Comparison of ENCODE assay signal across 8 cellular contexts in the genomic region with DNA sequence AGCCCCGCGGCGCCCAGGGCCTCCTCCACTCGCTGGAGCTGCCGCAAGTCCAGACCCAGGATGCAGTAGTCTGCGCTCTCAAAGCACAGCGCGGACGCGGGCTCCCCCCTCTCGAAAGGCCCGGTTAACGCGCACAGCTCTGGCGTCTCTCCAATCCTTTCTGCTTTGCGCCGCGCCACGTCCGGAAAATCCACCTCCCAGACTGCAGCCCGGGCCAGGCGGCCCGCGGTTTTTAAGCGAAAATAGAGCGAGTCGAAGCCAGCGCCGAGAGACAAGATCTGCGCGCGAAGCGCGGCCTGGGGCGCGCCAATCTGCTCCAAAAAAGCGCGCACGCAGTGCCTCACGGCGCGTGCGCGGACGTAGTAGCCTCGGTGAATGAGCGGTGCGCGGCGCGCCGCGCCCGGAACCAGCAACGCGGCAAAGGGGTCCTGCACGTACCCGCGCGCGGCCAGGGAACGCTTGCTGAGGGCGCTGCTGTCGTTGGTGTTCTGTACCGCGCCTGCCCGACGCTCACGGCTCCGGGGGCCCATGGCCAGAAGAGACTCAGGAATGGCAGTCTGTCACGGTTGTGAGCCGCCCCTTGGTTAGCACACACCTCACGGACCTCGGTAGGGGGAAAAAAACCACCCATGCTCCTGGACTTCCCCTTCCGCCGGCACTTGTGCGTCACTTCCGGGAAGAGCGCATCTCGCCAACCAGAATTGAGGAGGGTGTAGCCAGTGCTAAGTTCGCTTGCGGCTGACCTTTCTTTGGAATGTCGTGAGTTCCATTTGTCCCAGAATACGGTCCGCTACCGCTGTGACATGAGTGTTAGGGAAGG. TPM values are rescaled to one million over a fixed set of nuclear protein-coding genes. Genes with fewer than 3 reads are reported as not detected.
DNase-seq lines count a peak whose midpoint lies in the region; ATAC-seq, FAIRE-seq and TF ChIP-seq lines count a peak whose summit lies in the region.

A gene with protein sequence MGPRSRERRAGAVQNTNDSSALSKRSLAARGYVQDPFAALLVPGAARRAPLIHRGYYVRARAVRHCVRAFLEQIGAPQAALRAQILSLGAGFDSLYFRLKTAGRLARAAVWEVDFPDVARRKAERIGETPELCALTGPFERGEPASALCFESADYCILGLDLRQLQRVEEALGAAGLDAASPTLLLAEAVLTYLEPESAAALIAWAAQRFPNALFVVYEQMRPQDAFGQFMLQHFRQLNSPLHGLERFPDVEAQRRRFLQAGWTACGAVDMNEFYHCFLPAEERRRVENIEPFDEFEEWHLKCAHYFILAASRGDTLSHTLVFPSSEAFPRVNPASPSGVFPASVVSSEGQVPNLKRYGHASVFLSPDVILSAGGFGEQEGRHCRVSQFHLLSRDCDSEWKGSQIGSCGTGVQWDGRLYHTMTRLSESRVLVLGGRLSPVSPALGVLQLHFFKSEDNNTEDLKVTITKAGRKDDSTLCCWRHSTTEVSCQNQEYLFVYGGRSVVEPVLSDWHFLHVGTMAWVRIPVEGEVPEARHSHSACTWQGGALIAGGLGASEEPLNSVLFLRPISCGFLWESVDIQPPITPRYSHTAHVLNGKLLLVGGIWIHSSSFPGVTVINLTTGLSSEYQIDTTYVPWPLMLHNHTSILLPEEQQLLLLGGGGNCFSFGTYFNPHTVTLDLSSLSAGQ (minus strand): TSS at position 614 of the 820 bp plus-strand sequence. CDS start 84 bp downstream, at position 530.

- TF ChIP-seq POLR2A in GM12891 (IDR thresholded peaks at IDR 0.05; ENCODE audit: low read depth, low read length) (peak; percentile 93), adrenal gland (IDR thresholded peaks at IDR 0.05) (peak; percentile 61 to 76), heart left ventricle (IDR thresholded peaks at IDR 0.05) (peak in 1 of 2 donors; percentile 80)

- peak within 1 kb of the TSS; percentile 98 for H3K27ac Mint-ChIP-seq in type B pancreatic cell

- H3K27me3 Mint-ChIP-seq in type B pancreatic cell = peaks cover 3% of the 10 kb centered on the region

- peak; percentile 73 for DNase-seq in GM12891 (ENCODE audit: insufficient read length, low spot score)
- DNase-seq in NCI-H146 treated with DMSO at 0.1 percent for 48 hours (lab: John Stamatoyannopoulos, UW; ENCODE audit: unreplicated experiment) = peak; percentile 70
- peak; percentile 87 to 96 (median 92) for DNase-seq in adrenal gland
- peak; percentile 94 to 96 (median 95) for DNase-seq in heart left ventricle
- peak; percentile 97 for DNase-seq in pons (ENCODE audit: low spot score)
- DNase-seq in type B pancreatic cell (ENCODE audit: extremely low spot score, unreplicated experiment) = peak; percentile 89

- H3K36me3 ChIP-seq in adrenal gland (replicated peaks in 1 of 2) (no peaks in the 10 kb centered on the region), heart left ventricle (peaks cover 0 to 28% (median 9%) of the 10 kb centered on the region in 9 donors)

- H3K36me3 Mint-ChIP-seq in type B pancreatic cell = peaks cover 12% of the 10 kb centered on the region

- intact Hi-C loops in T-helper 1 cell treated with Interleukin-12 subunit alpha and Interleukin-12 subunit beta and Interleukin-4 antibody, amounts not matched to agents 30 ng/mL and 1 ng/mL, for 36 hours (cut with micrococcal nuclease) = loop anchor here (1.0 to 5.0 kb wide), 11 partner anchors 41 to 1359 kb away; partner anchors contain the start of genes CCNDBP1, MFAP1, PDIA3 and STARD9
- intact Hi-C loops in adrenal gland (cut with DNase I) = no loop called here
- intact Hi-C loops in heart left ventricle (cut with DNase I) = no loop called here

- H3K27ac ChIP-seq in adrenal gland = peak within 1 kb of the TSS; percentile 56 to 95 (median 92)
- H3K27ac ChIP-seq in heart left ventricle = peak within 1 kb of the TSS; percentile 40 to 97 (median 94)

- no peaks in the 10 kb centered on the region for H3K9me3 Mint-ChIP-seq in type B pancreatic cell

- FAIRE-seq in GM12891 (lab: Jason Lieb, UNC) = peak; percentile 99

- H3K4me1 ChIP-seq in adrenal gland (replicated peaks in 1 of 2) (peaks cover 10 to 24% of the 10 kb centered on the region in 2 donors), heart left ventricle (peaks cover 10 to 46% (median 27%) of the 10 kb centered on the region in 12 donors)

- peak within 1 kb of the TSS; percentile 2 to 80 (median 38) for H3K4me3 ChIP-seq in adrenal gland
- peak within 1 kb of the TSS; percentile 36 to 86 (median 78) for H3K4me3 ChIP-seq in heart left ventricle

- peak within 1 kb of the TSS; percentile 97 for H3K4me3 Mint-ChIP-seq in type B pancreatic cell

- H3K4me1 Mint-ChIP-seq in type B pancreatic cell (ENCODE audit: unreplicated experiment) = peaks cover 18% of the 10 kb centered on the region

- WGBS in adrenal gland, 4 donors = 0 to 1% (median 0%) methylated on average over 13 to 86 of the region's 86 CpGs
- 0% methylated on average over 36 to 86 of the region's 86 CpGs for WGBS in heart left ventricle, 4 donors

- H3K9me3 ChIP-seq in adrenal gland (replicated peaks in 1 of 3) (no peaks in the 10 kb centered on the region), heart left ventricle (no peaks in the 10 kb centered on the region)

- ATAC-seq in HG02840 (IDR thresholded peaks at IDR 0.05; ENCODE audit: low FRiP score, unreplicated experiment) (peak; percentile 84), heart left ventricle (peak; percentile 96 to 97 (median 96))

- peak in 1 of 6 experiments; percentile 31 for TF ChIP-seq CTCF in adrenal gland (IDR thresholded peaks at IDR 0.05)
- no peak for TF ChIP-seq CTCF in heart left ventricle (IDR thresholded peaks at IDR 0.05)
- no peak for TF ChIP-seq CTCF in type B pancreatic cell (conservative IDR thresholded peaks at IDR 0.05)

- H3K27me3 ChIP-seq in adrenal gland (no peaks in the 10 kb centered on the region), heart left ventricle (no peaks in the 10 kb centered on the region)

TF ChIP-seq in GM12891, 5 proteins besides CTCF, POLR2A, EP300 and RAD21:
- TF ChIP-seq SPI1 (IDR thresholded peaks at IDR 0.05; ENCODE audit: low read depth, low read length) (peak; percentile 82), PAX5 (IDR thresholded peaks at IDR 0.05; ENCODE audit: insufficient read depth, low read length, severe bottlenecking) (no peak), TAF1 (IDR thresholded peaks at IDR 0.05; ENCODE audit: low read depth, low read length) (peak; percentile 58), POLR2AphosphoS5 (IDR thresholded peaks at IDR 0.05; ENCODE audit: low read depth, low read length) (peak; percentile 89)
TF ChIP-seq in GM12891: peak in this region for 3.

RNA-seq across cellular contexts. Expression of the gene that starts here (rescaled TPM):
- 3.4 TPM for polyA plus RNA-seq in GM12891 (2012; ENCODE audit: low read depth, missing spikeins)
- total RNA-seq in T-helper 1 cell treated with Interleukin-12 subunit alpha and Interleukin-12 subunit beta and Interleukin-4 antibody, amounts not matched to agents 30 ng/mL and 1 ng/mL, for 36 hours = 10.5 and 10.6 TPM in 2 replicates
- total RNA-seq in adrenal gland = 10 to 100 TPM in 2 of 8 donors, 1 to 10 TPM in 6; 5.6 to 14.0 (median 9.0) TPM
- polyA plus RNA-seq in adrenal gland = 10 to 100 TPM in 1 of 3 donors, 1 to 10 TPM in 2; 2.3 to 11.9 (median 2.8) TPM
- 1 to 10 TPM; 4.2 to 9.1 (median 6.4) TPM for total RNA-seq in heart left ventricle
- polyA plus RNA-seq in heart left ventricle = 1 to 10 TPM; 1.2 to 5.4 TPM
- 12.5 and 13.7 TPM in 2 replicates for total RNA-seq in type B pancreatic cell (ENCODE audit: low replicate concordance)

Comparison
In these comparisons a context has a peak if more than half of its experiments do, and no peak if none do; other contexts are left out.
1. Peak in every context shown above with its lines: DNase-seq, ATAC-seq, H3K4me3 ChIP-seq and H3K27ac ChIP-seq.